ENCODE assay signal across 26 cellular contexts in genomic region chr13:63291701-63292100, GRCh38.
"Had no signal": no experiment of that assay in that cellular context is flagged by ENCODE, and none has a peak within 500 bp of the region (broad histone marks: within the 10 kb centered on the region; RNA-seq: fewer than 3 reads in every experiment).

No MANE protein-coding gene starts in this region.

- H3K27ac Mint-ChIP-seq: activated CD4-positive, alpha-beta memory T cell treated with anti-CD3 and anti-CD28 coated beads, Interleukin-2, amount 10 ng/mL, durations not matched to agents 7 days and 5 days; activated CD4-positive, alpha-beta T cell treated with anti-CD3 and anti-CD28 coated beads, Interleukin-2, amount 10 ng/mL, durations not matched to agents 7 days and 5 days; activated naive CD8-positive, alpha-beta T cell; activated T-helper 17 cell treated with anti-CD3 and anti-CD28 coated beads, Interleukin-2, amount 50 U/mL, for 72 hours; dendritic cell treated with granulocyte-macrophage colony-stimulating factor and Interleukin-4, amounts not matched to agents 40 ng/mL and 50 ng/mL, for 4 days; endodermal cell; WTC11 had no signal

- H3K4me1 Mint-ChIP-seq: activated CD4-positive, alpha-beta memory T cell treated with anti-CD3 and anti-CD28 coated beads, Interleukin-2, amount 10 ng/mL, durations not matched to agents 7 days and 5 days; activated CD4-positive, alpha-beta T cell treated with anti-CD3 and anti-CD28 coated beads, Interleukin-2, amount 10 ng/mL, durations not matched to agents 7 days and 5 days; activated T-helper 17 cell treated with anti-CD3 and anti-CD28 coated beads, Interleukin-2, amount 50 U/mL, for 72 hours; central memory CD8-positive, alpha-beta T cell; endodermal cell; WTC11 had no signal

- H3K27me3 ChIP-seq: brain microvascular endothelial cell had no signal

- H3K27ac ChIP-seq: brain microvascular endothelial cell, coronary artery, dorsolateral prefrontal cortex had no signal

- H3K9me3 Mint-ChIP-seq: activated T-helper 17 cell treated with anti-CD3 and anti-CD28 coated beads, Interleukin-2, amount 50 U/mL, for 72 hours; endodermal cell; WTC11 had no signal

- DNase-seq: activated CD4-positive, alpha-beta memory T cell treated with anti-CD3 and anti-CD28 coated beads, Interleukin-2, amount 10 ng/mL, durations not matched to agents 7 days and 5 days; activated CD4-positive, alpha-beta T cell treated with anti-CD3 and anti-CD28 coated beads for 1 hour; activated CD4-positive, alpha-beta T cell treated with anti-CD3 and anti-CD28 coated beads for 4 hours; activated CD4-positive, alpha-beta T cell treated with anti-CD3 and anti-CD28 coated beads, Interleukin-2, amount 10 ng/mL, durations not matched to agents 7 days and 5 days; activated CD4-positive, alpha-beta T cell treated with anti-CD3 and anti-CD28 coated beads, Interleukin-2, amount 50 U/mL, for 4 hours; activated effector memory CD4-positive, alpha-beta T cell treated with Interleukin-2 at 50 U/mL for 16 hours; activated gamma-delta T cell treated with Interleukin-2 at 50 U/mL for 16 hours; activated naive CD4-positive, alpha-beta T cell treated with anti-CD3 and anti-CD28 coated beads, Interleukin-2, amount 50 U/mL, for 16 hours; activated naive CD4-positive, alpha-beta T cell treated with Interleukin-2 at 50 U/mL for 16 hours; activated T-cell treated with anti-CD3 and anti-CD28 coated beads, Interleukin-2, amount 50 U/mL, for 4 hours; amniotic stem cell; anterior cingulate cortex; brain microvascular endothelial cell; dorsolateral prefrontal cortex; effector memory CD4-positive, alpha-beta T cell; endodermal cell; foreskin fibroblast; head of caudate nucleus; T-helper 2 cell had no signal

- H3K36me3 Mint-ChIP-seq: activated naive CD8-positive, alpha-beta T cell; WTC11 had no signal

- H3K4me3 Mint-ChIP-seq: activated CD4-positive, alpha-beta memory T cell treated with anti-CD3 and anti-CD28 coated beads, Interleukin-2, amount 10 ng/mL, durations not matched to agents 7 days and 5 days; activated CD4-positive, alpha-beta T cell treated with anti-CD3 and anti-CD28 coated beads, Interleukin-2, amount 10 ng/mL, durations not matched to agents 7 days and 5 days; activated naive CD8-positive, alpha-beta T cell; activated T-cell treated with anti-CD3 and anti-CD28 coated beads, Interleukin-2, amount 50 U/mL, for 4 hours; activated T-helper 17 cell treated with anti-CD3 and anti-CD28 coated beads, Interleukin-2, amount 50 U/mL, for 72 hours; central memory CD8-positive, alpha-beta T cell; dendritic cell treated with granulocyte-macrophage colony-stimulating factor and Interleukin-4, amounts not matched to agents 40 ng/mL and 50 ng/mL, for 4 days; endodermal cell; WTC11 had no signal

- H3K36me3 ChIP-seq: brain microvascular endothelial cell had no signal

- ATAC-seq: activated T-cell treated with anti-CD3 and anti-CD28 coated beads, Interleukin-2, amount 50 U/mL, for 4 hours; activated T-helper 17 cell treated with anti-CD3 and anti-CD28 coated beads, Interleukin-2, amount 50 U/mL, for 72 hours; esophagus mucosa; WTC11 had no signal

- H3K4me3 ChIP-seq: coronary artery, dorsolateral prefrontal cortex had no signal

- H3K27me3 Mint-ChIP-seq: activated CD4-positive, alpha-beta memory T cell treated with anti-CD3 and anti-CD28 coated beads, Interleukin-2, amount 10 ng/mL, durations not matched to agents 7 days and 5 days; activated CD4-positive, alpha-beta T cell treated with anti-CD3 and anti-CD28 coated beads, Interleukin-2, amount 10 ng/mL, durations not matched to agents 7 days and 5 days; activated naive CD8-positive, alpha-beta T cell; activated T-helper 17 cell treated with anti-CD3 and anti-CD28 coated beads, Interleukin-2, amount 50 U/mL, for 72 hours; central memory CD8-positive, alpha-beta T cell; dendritic cell treated with granulocyte-macrophage colony-stimulating factor and Interleukin-4, amounts not matched to agents 40 ng/mL and 50 ng/mL, for 4 days had no signal
